Comparison of ENCODE assay signal across 19 cellular contexts in genomic region chr2:238187618-238188548, GRCh38. TPM values are rescaled to one million over a fixed set of nuclear protein-coding genes. Genes with fewer than 3 reads are reported as not detected.
A peak's percentile ranks its signal among the peaks of the same experiment; 100 is the strongest.
DNase-seq lines count a peak whose midpoint lies in the region; ATAC-seq lines count a peak whose summit lies in the region.
"Had no signal": no experiment of that assay in that cellular context is flagged by ENCODE, and none has a peak within 500 bp of the region (broad histone marks: within the 10 kb centered on the region; RNA-seq: fewer than 3 reads in every experiment).

No MANE protein-coding gene starts in this region.

- no peaks in the 10 kb centered on the region for H3K27me3 Mint-ChIP-seq in memory B cell
- H3K27me3 Mint-ChIP-seq: activated CD4-positive, alpha-beta T cell treated with anti-CD3 and anti-CD28 coated beads, Interleukin-2, amount 10 ng/mL, durations not matched to agents 24 days and 14 days; activated naive CD4-positive, alpha-beta T cell treated with anti-CD3 and anti-CD28 coated beads, Interleukin-2, amount 10 ng/mL, durations not matched to agents 7 days and 5 days; CD4-positive, alpha-beta T cell; naive B cell had no signal

- H3K27ac Mint-ChIP-seq in memory B cell: peak overlapping the region; percentile 28
- H3K27ac Mint-ChIP-seq: activated CD4-positive, alpha-beta T cell treated with anti-CD3 and anti-CD28 coated beads, Interleukin-2, amount 10 ng/mL, durations not matched to agents 24 days and 14 days; activated naive CD4-positive, alpha-beta T cell treated with anti-CD3 and anti-CD28 coated beads, Interleukin-2, amount 10 ng/mL, durations not matched to agents 7 days and 5 days; CD4-positive, alpha-beta T cell had no signal

- ATAC-seq in Right ventricle myocardium superior (ENCODE audit: poor library complexity): peak; percentile 76
- no peak for ATAC-seq in memory B cell (ENCODE audit: low read depth)
- ATAC-seq in HG02610 (IDR thresholded peaks at IDR 0.05; ENCODE audit: unreplicated experiment): no peak

- H3K27ac ChIP-seq in temporal lobe (ENCODE audit: low read depth, low read length): peak overlapping the region; percentile 85
- H3K27ac ChIP-seq: colonic mucosa, KMS-11, prostate gland, upper lobe of left lung had no signal

- H3K36me3 Mint-ChIP-seq in memory B cell: peaks cover 34% of the 10 kb centered on the region

- intact Hi-C loops in Right ventricle myocardium superior (cut with DNase I): no loop called here
- intact Hi-C loops in cardiac septum (cut with DNase I): no loop called here

- no peaks in the 10 kb centered on the region for H3K4me1 Mint-ChIP-seq in memory B cell

- H3K9me3 Mint-ChIP-seq in memory B cell: no peaks in the 10 kb centered on the region
- H3K9me3 Mint-ChIP-seq: activated CD4-positive, alpha-beta T cell treated with anti-CD3 and anti-CD28 coated beads, Interleukin-2, amount 10 ng/mL, durations not matched to agents 24 days and 14 days; activated naive CD4-positive, alpha-beta T cell treated with anti-CD3 and anti-CD28 coated beads, Interleukin-2, amount 10 ng/mL, durations not matched to agents 7 days and 5 days; CD4-positive, alpha-beta T cell; naive B cell had no signal

- H3K4me3 Mint-ChIP-seq in memory B cell: no peak overlapping the region
- H3K4me3 Mint-ChIP-seq: activated CD4-positive, alpha-beta T cell treated with anti-CD3 and anti-CD28 coated beads, Interleukin-2, amount 10 ng/mL, durations not matched to agents 24 days and 14 days; activated naive CD4-positive, alpha-beta T cell treated with anti-CD3 and anti-CD28 coated beads, Interleukin-2, amount 10 ng/mL, durations not matched to agents 7 days and 5 days; CD4-positive, alpha-beta T cell; naive B cell had no signal

- DNase-seq in Right ventricle myocardium superior: no peak
- no peak for DNase-seq in cardiac septum (ENCODE audit: low spot score)
- peak; percentile 79 for DNase-seq in globus pallidus (ENCODE audit: low spot score)
- DNase-seq in memory B cell (ENCODE audit: low spot score in 2 of 2): no peak
- no peak for DNase-seq in DMS153 (lab: John Stamatoyannopoulos, UW)
- DNase-seq in NCI-H128 (lab: John Stamatoyannopoulos, UW; ENCODE audit: unreplicated experiment): no peak
- DNase-seq: activated CD4-positive, alpha-beta T cell treated with anti-CD3 and anti-CD28 coated beads, Interleukin-2, amount 10 ng/mL, durations not matched to agents 24 days and 14 days; activated naive CD4-positive, alpha-beta T cell treated with anti-CD3 and anti-CD28 coated beads, Interleukin-2, amount 10 ng/mL, durations not matched to agents 7 days and 5 days; CD4-positive, alpha-beta T cell; colonic mucosa; naive B cell; NCI-H2029; upper lobe of left lung had no signal

RNA-seq across cellular contexts. Expression of gene ILKAP, which starts 15.6 kb away (rescaled TPM):
- total RNA-seq in Right ventricle myocardium superior (23.8 TPM), cardiac septum (29.5 TPM), temporal lobe (44.7 TPM)

RNA-seq across cellular contexts. Expression of gene ERFE, which starts 29.1 kb away (rescaled TPM):
- total RNA-seq in Right ventricle myocardium superior: not detected
- total RNA-seq in cardiac septum: 0.62 TPM
- total RNA-seq in temporal lobe: 0.74 TPM
- total RNA-seq: CD4-positive, alpha-beta T cell had no signal

RNA-seq across cellular contexts. Expression of gene KLHL30, which starts 49.4 kb away (rescaled TPM):
- 20.0 TPM for total RNA-seq in Right ventricle myocardium superior
- 14.3 TPM for total RNA-seq in cardiac septum
- total RNA-seq in temporal lobe: not detected
- total RNA-seq: A673; activated CD4-positive, alpha-beta T cell treated with anti-CD3 and anti-CD28 coated beads, Interleukin-2, amount 10 ng/mL, durations not matched to agents 24 days and 14 days; CD4-positive, alpha-beta T cell; RPMI7951 had no signal

RNA-seq across cellular contexts. Expression of gene HES6, which starts 52.0 kb away (rescaled TPM):
- total RNA-seq in Right ventricle myocardium superior (2.5 TPM), cardiac septum (2.7 TPM), temporal lobe (87.8 TPM)

Comparison
In these comparisons a context has a peak if more than half of its experiments do, and no peak if none do; other contexts are left out.
1. RNA of gene KLHL30, which starts 49.4 kb away (total RNA-seq): 20.0 TPM in Right ventricle myocardium superior (single experiment) and 14.3 TPM in cardiac septum (single experiment); not detected in temporal lobe (single experiment); every median in the first group is over 10 times any median in the second.